In genomic region chr13:21000647-21001046, GRCh38 we compare ENCODE assay signal across 33 cellular contexts.
"Had no signal": no experiment of that assay in that cellular context is flagged by ENCODE, and none has a peak within 500 bp of the region (broad histone marks: within the 10 kb centered on the region; RNA-seq: fewer than 3 reads in every experiment).

No MANE protein-coding gene starts in this region.

- DNase-seq: activated CD4-positive, alpha-beta T cell treated with anti-CD3 and anti-CD28 coated beads for 36 hours; activated CD4-positive, alpha-beta T cell treated with anti-CD3 and anti-CD28 coated beads, Interleukin-2, amount 10 ng/mL, durations not matched to agents 7 days and 5 days; activated CD4-positive, alpha-beta T cell treated with anti-CD3 and anti-CD28 coated beads, Interleukin-2, amount 50 U/mL, for 48 hours; activated CD8-positive, alpha-beta T cell treated with anti-CD3 and anti-CD28 coated beads, Interleukin-2, amount 10 ng/mL, durations not matched to agents 7 days and 5 days; activated gamma-delta T cell; activated naive CD4-positive, alpha-beta T cell treated with Interleukin-2 at 50 U/mL for 16 hours; activated T-cell treated with anti-CD3 and anti-CD28 coated beads, Interleukin-2, amount 50 U/mL, for 24 hours; caudate nucleus; cerebellar nuclear complex; Kasumi-1; KG1; MG63; NCI-H1048; NCI-H1105 treated with DMSO at 0.1 percent for 48 hours; NCI-H1436; NCI-H1694; NCI-H1930; NCI-H345; NCI-H526; NCI-H748 treated with DMSO at 0.1 percent for 48 hours; NK-92 treated with Interleukin-12 subunit alpha and Interleukin-12 subunit beta, amount 100 ng/mL, for 24 hours; PC-3; Peyer's patch; RPMI8226; SIG-M5; T-helper 1 cell; T-helper 2 cell; T-helper 9 cell had no signal

- H3K9me3 ChIP-seq: adrenal gland, Peyer's patch had no signal

- H3K27ac ChIP-seq: adrenal gland, Peyer's patch had no signal

- H3K36me3 ChIP-seq: adrenal gland, Peyer's patch had no signal

- H3K4me3 ChIP-seq: adrenal gland, MG63, Peyer's patch had no signal

- H3K27me3 ChIP-seq: adrenal gland, MG63, Peyer's patch had no signal

- FAIRE-seq: bronchial epithelial cell had no signal

- H3K4me1 ChIP-seq: Peyer's patch had no signal

- ATAC-seq: activated CD4-positive, alpha-beta T cell treated with anti-CD3 and anti-CD28 coated beads for 36 hours; activated CD4-positive, CD25-positive, alpha-beta regulatory T cell treated with anti-CD3 and anti-CD28 coated beads, Interleukin-2, amount 50 U/mL, for 24 hours; activated CD8-positive, alpha-beta T cell treated with anti-CD3 and anti-CD28 coated beads, Interleukin-2, amount 10 ng/mL, durations not matched to agents 7 days and 5 days; activated naive CD4-positive, alpha-beta T cell treated with anti-CD3 and anti-CD28 coated beads, Interleukin-2, amount 50 U/mL, for 72 hours; PC-3; WTC11 had no signal
